8 cellular contexts compared by ENCODE assay signal in genomic region chr3:48685603-48686511, GRCh38. TPM values are rescaled to one million over a fixed set of nuclear protein-coding genes. Genes with fewer than 3 reads are reported as not detected.
A peak's percentile ranks its signal among the peaks of the same experiment; 100 is the strongest.
DNase-seq lines count a peak whose midpoint lies in the region; ATAC-seq and TF ChIP-seq lines count a peak whose summit lies in the region.

Gene NCKIPSD (minus strand): TSS chr3:48685915. CDS start chr3:48685807, 108 bp downstream.

- H3K9ac ChIP-seq in HUES64 (ENCODE audit: low read depth, low read length): peak within 1 kb of the TSS; percentile 87

- H3K4me3 ChIP-seq in HUES64 (ENCODE audit: low read length) (peak within 1 kb of the TSS; percentile 90), Peyer's patch (peak within 1 kb of the TSS; percentile 66 to 100 (median 84)), esophagus muscularis mucosa (peak within 1 kb of the TSS; percentile 81 to 98 (median 86))

- ATAC-seq in GM21423 (IDR thresholded peaks at IDR 0.05; ENCODE audit: unreplicated experiment): peak; percentile 79
- peak; percentile 92 to 93 for ATAC-seq in activated T-cell treated with anti-CD3 and anti-CD28 coated beads, Interleukin-2, amount 50 U/mL, for 4 hours
- peak; percentile 89 for ATAC-seq in stimulated activated effector memory CD8-positive, alpha-beta T cell treated with anti-CD3 and anti-CD28 coated beads, Interleukin-12 subunit alpha, Interleukin-12 subunit beta, amount 100 ng/mL, for 72 hours

- peak within 1 kb of the TSS; percentile 85 for H3K4me3 Mint-ChIP-seq in activated T-cell treated with anti-CD3 and anti-CD28 coated beads, Interleukin-2, amount 50 U/mL, for 4 hours
- H3K4me3 Mint-ChIP-seq in stimulated activated effector memory CD8-positive, alpha-beta T cell treated with anti-CD3 and anti-CD28 coated beads, Interleukin-12 subunit alpha, Interleukin-12 subunit beta, amount 100 ng/mL, for 72 hours: peak within 1 kb of the TSS; percentile 78

- no peaks in the 10 kb centered on the region for H3K27me3 ChIP-seq in HUES64 (ENCODE audit: insufficient read depth, low read length)
- no peaks in the 10 kb centered on the region for H3K27me3 ChIP-seq in Peyer's patch
- no peaks in the 10 kb centered on the region for H3K27me3 ChIP-seq in esophagus muscularis mucosa

- DNase-seq in DMS153 treated with DMSO at 0.1 percent for 48 hours (lab: John Stamatoyannopoulos, UW; ENCODE audit: unreplicated experiment) (peak; percentile 35), Peyer's patch (peak; percentile 90 to 96 (median 95)), esophagus muscularis mucosa (ENCODE audit: extremely low spot score) (peak; percentile 94), myocyte (ENCODE audit: low read depth) (peak; percentile 87)
- DNase-seq in activated T-cell treated with anti-CD3 and anti-CD28 coated beads, Interleukin-2, amount 50 U/mL, for 4 hours: peak; percentile 91
- peak; percentile 89 to 94 for DNase-seq in stimulated activated effector memory CD8-positive, alpha-beta T cell treated with anti-CD3 and anti-CD28 coated beads, Interleukin-12 subunit alpha, Interleukin-12 subunit beta, amount 100 ng/mL, for 72 hours (ENCODE audit: low spot score in 2 of 2)

- H3K9me3 ChIP-seq in HUES64 (ENCODE audit: insufficient read depth, low read depth, low read length) (no peaks in the 10 kb centered on the region), Peyer's patch (no peaks in the 10 kb centered on the region), esophagus muscularis mucosa (no peaks in the 10 kb centered on the region)

- intact Hi-C loops in esophagus muscularis mucosa (cut with DNase I): loop anchor here (5.0 kb wide), 1 partner anchor 56 kb away; no protein-coding TSS in a partner anchor

- no peaks in the 10 kb centered on the region for H3K27me3 Mint-ChIP-seq in activated T-cell treated with anti-CD3 and anti-CD28 coated beads, Interleukin-2, amount 50 U/mL, for 4 hours (ENCODE audit: low read depth)

- H3K27ac ChIP-seq in HUES64 (ENCODE audit: low read depth, low read length) (peak within 1 kb of the TSS; percentile 94), Peyer's patch (peak within 1 kb of the TSS; percentile 83 to 96 (median 93)), esophagus muscularis mucosa (replicated peaks in 1 of 4) (peak within 1 kb of the TSS; percentile 80 to 87 (median 86))

- 1% methylated on average over 97 of the region's 97 CpGs for WGBS in HUES64
- whole genome bisulfite sequencing in esophagus muscularis mucosa: 3% methylated on average over 16 of the region's 97 CpGs

- H3K4me1 ChIP-seq in HUES64 (ENCODE audit: insufficient read depth, low read length): peaks cover 9% of the 10 kb centered on the region
- H3K4me1 ChIP-seq in Peyer's patch: peaks cover 3 to 31% (median 6%) of the 10 kb centered on the region in 4 donors
- H3K4me1 ChIP-seq in esophagus muscularis mucosa: peaks cover 38 to 54% (median 49%) of the 10 kb centered on the region in 4 donors

- peak within 1 kb of the TSS; percentile 90 for H3K27ac Mint-ChIP-seq in stimulated activated effector memory CD8-positive, alpha-beta T cell treated with anti-CD3 and anti-CD28 coated beads, Interleukin-12 subunit alpha, Interleukin-12 subunit beta, amount 100 ng/mL, for 72 hours

- peaks cover 22% of the 10 kb centered on the region for H3K4me1 Mint-ChIP-seq in activated T-cell treated with anti-CD3 and anti-CD28 coated beads, Interleukin-2, amount 50 U/mL, for 4 hours (ENCODE audit: low read depth)
- H3K4me1 Mint-ChIP-seq in stimulated activated effector memory CD8-positive, alpha-beta T cell treated with anti-CD3 and anti-CD28 coated beads, Interleukin-12 subunit alpha, Interleukin-12 subunit beta, amount 100 ng/mL, for 72 hours: peaks cover 42% of the 10 kb centered on the region

- H3K9me3 Mint-ChIP-seq in activated T-cell treated with anti-CD3 and anti-CD28 coated beads, Interleukin-2, amount 50 U/mL, for 4 hours: no peaks in the 10 kb centered on the region
- no peaks in the 10 kb centered on the region for H3K9me3 Mint-ChIP-seq in stimulated activated effector memory CD8-positive, alpha-beta T cell treated with anti-CD3 and anti-CD28 coated beads, Interleukin-12 subunit alpha, Interleukin-12 subunit beta, amount 100 ng/mL, for 72 hours

- no peak for TF ChIP-seq EP300 in esophagus muscularis mucosa (IDR thresholded peaks at IDR 0.05)

- peaks cover 18% of the 10 kb centered on the region for H3K36me3 Mint-ChIP-seq in activated T-cell treated with anti-CD3 and anti-CD28 coated beads, Interleukin-2, amount 50 U/mL, for 4 hours (ENCODE audit: insufficient read depth)
- peaks cover 54% of the 10 kb centered on the region for H3K36me3 Mint-ChIP-seq in stimulated activated effector memory CD8-positive, alpha-beta T cell treated with anti-CD3 and anti-CD28 coated beads, Interleukin-12 subunit alpha, Interleukin-12 subunit beta, amount 100 ng/mL, for 72 hours

- H3K36me3 ChIP-seq in HUES64 (ENCODE audit: insufficient read depth, low read length) (peaks cover 57% of the 10 kb centered on the region), Peyer's patch (peaks cover 0 to 57% (median 0%) of the 10 kb centered on the region in 3 donors), esophagus muscularis mucosa (peaks cover 48 to 59% (median 57%) of the 10 kb centered on the region in 4 donors)

- TF ChIP-seq POLR2A in Peyer's patch (IDR thresholded peaks at IDR 0.05) (peak; percentile 71 to 89), esophagus muscularis mucosa (IDR thresholded peaks at IDR 0.05; ENCODE audit: low read depth) (peak; percentile 20)

- peak; percentile 76 to 85 (median 78) for TF ChIP-seq CTCF in Peyer's patch (IDR thresholded peaks at IDR 0.05)
- peak; percentile 80 to 89 (median 89) for TF ChIP-seq CTCF in esophagus muscularis mucosa (IDR thresholded peaks at IDR 0.05)

RNA-seq across cellular contexts. Expression of gene NCKIPSD, which starts in this region (rescaled TPM):
- 26.5 TPM for polyA plus RNA-seq in HUES64 (2013, experiment 1 of 2)
- polyA plus RNA-seq in HUES64 (2013, experiment 2 of 2): 25.8 TPM
- total RNA-seq in Peyer's patch (10 to 100 TPM; 35.7 to 66.8 (median 64.4) TPM), esophagus muscularis mucosa (10 to 100 TPM; 18.9 to 34.7 (median 29.1) TPM), myocyte (23.8 and 45.5 TPM in 2 replicates)
- 10 to 100 TPM; 21.3 to 24.3 (median 22.0) TPM for total RNA-seq in activated T-cell treated with anti-CD3 and anti-CD28 coated beads, Interleukin-2, amount 50 U/mL, for 4 hours
- polyA plus RNA-seq in myocyte (2012): 28.6 TPM

Comparison
In these comparisons a context has a peak if more than half of its experiments do, and no peak if none do; other contexts are left out.
1. Peak in every context shown above with its lines: DNase-seq, ATAC-seq, H3K4me3 ChIP-seq and H3K27ac ChIP-seq.
2. DNase-seq: peak in every context shown above with its lines; median percentile 95 in Peyer's patch; 94 in esophagus muscularis mucosa; 92 in stimulated activated effector memory CD8-positive, alpha-beta T cell treated with anti-CD3 and anti-CD28 coated beads, Interleukin-12 subunit alpha, Interleukin-12 subunit beta, amount 100 ng/mL, for 72 hours; 91 in activated T-cell treated with anti-CD3 and anti-CD28 coated beads, Interleukin-2, amount 50 U/mL, for 4 hours; 87 in myocyte; 35 in DMS153 treated with DMSO at 0.1 percent for 48 hours.